Comparison of ENCODE assay signal across 25 cellular contexts in genomic region chr21:44615881-44616590, GRCh38. TPM values are rescaled to one million over a fixed set of nuclear protein-coding genes. Genes with fewer than 3 reads are reported as not detected.
A peak's percentile ranks its signal among the peaks of the same experiment; 100 is the strongest.
DNase-seq lines count a peak whose midpoint lies in the region; FAIRE-seq and TF ChIP-seq lines count a peak whose summit lies in the region.
"Had no signal": no experiment of that assay in that cellular context is flagged by ENCODE, and none has a peak within 500 bp of the region (broad histone marks: within the 10 kb centered on the region; RNA-seq: fewer than 3 reads in every experiment).

No MANE protein-coding gene starts in this region.

- H3K4me3 ChIP-seq in mammary epithelial cell (replicated peaks in 1 of 3; ENCODE audit: insufficient read depth in 1 of 3, low read depth in 2 of 3, low read length in 3 of 3) = no peak overlapping the region
- no peak overlapping the region for H3K4me3 ChIP-seq in breast epithelium
- H3K4me3 ChIP-seq in H1 (ENCODE audit: extremely low read depth in 1 of 4, insufficient read depth in 2 of 4, low read depth in 3 of 4, low read length in 4 of 4) = no peak overlapping the region
- H3K4me3 ChIP-seq in tibial nerve = no peak overlapping the region
- H3K4me3 ChIP-seq: pancreas, testis had no signal

- dilution Hi-C loops in mammary epithelial cell (cut with HindIII; ENCODE audit: low sequenced_read_pairs) = no loop called here

- no peak for TF ChIP-seq POLR2A in breast epithelium (IDR thresholded peaks at IDR 0.05)
- no peak for TF ChIP-seq POLR2A in H1 (IDR thresholded peaks at IDR 0.05; ENCODE audit: control extremely low read depth in 1 of 2, low read depth in 2 of 2, low read length in 2 of 2)
- TF ChIP-seq POLR2A in tibial nerve (IDR thresholded peaks at IDR 0.05) = no peak

- H3K36me3 ChIP-seq in mammary epithelial cell (ENCODE audit: insufficient read depth, low read length) (no peaks in the 10 kb centered on the region), breast epithelium (no peaks in the 10 kb centered on the region), H1 (ENCODE audit: control insufficient read depth in 2 of 4, insufficient read depth in 4 of 4, low read length in 3 of 4) (no peaks in the 10 kb centered on the region), tibial nerve (no peaks in the 10 kb centered on the region)
- H3K36me3 ChIP-seq: pancreas, WERI-Rb-1 had no signal

- peak overlapping the region; percentile 76 for H3K4ac ChIP-seq in H1 (replicated peaks; ENCODE audit: insufficient read length, low read depth, low read length)

- H2AK5ac ChIP-seq in H1 (ENCODE audit: low read depth, low read length) = no peak overlapping the region

- H3K9me3 ChIP-seq in mammary epithelial cell (replicated peaks; ENCODE audit: insufficient read depth, low read length) (peaks cover 11% of the 10 kb centered on the region), breast epithelium (peaks cover 12 to 22% of the 10 kb centered on the region in 2 donors), H1 (ENCODE audit: insufficient read depth in 2 of 2, low read depth in 1 of 2, low read length in 1 of 2) (peaks cover 12 to 13% of the 10 kb centered on the region in 2 experiments), tibial nerve (peaks cover 0 to 26% (median 2%) of the 10 kb centered on the region in 4 donors)
- H3K9me3 ChIP-seq: pancreas, testis had no signal

- no peak overlapping the region for H3K14ac ChIP-seq in H1 (ENCODE audit: insufficient read length)

- H4K8ac ChIP-seq in H1 (ENCODE audit: extremely low read depth, insufficient read depth, low read length) = peak overlapping the region; percentile 48

- WGBS in mammary epithelial cell (ENCODE audit: low coverage, missing lambda C conversion rate) = 62% methylated on average over 14 of the region's 17 CpGs
- 91% methylated on average over 16 of the region's 17 CpGs; no CpG with 5 or more reads in 1 of the 2 experiments for WGBS in H1 (ENCODE audit: extremely low coverage in 1 of 2, insufficient coverage in 1 of 2, insufficient read length in 1 of 2, insufficient replicate concordance in 2 of 2, low coverage in 1 of 2, low lambda C conversion rate in 2 of 2, missing lambda C conversion rate in 1 of 2), 2 experiments
- 67 to 72% methylated on average over 9 to 17 of the region's 17 CpGs for WGBS in tibial nerve, 2 donors

- H4K91ac ChIP-seq in H1 (replicated peaks; ENCODE audit: insufficient read length, low read length) = peak overlapping the region; percentile 69

- DNase-seq in mammary epithelial cell (no peak), breast epithelium (ENCODE audit: low spot score in 2 of 2) (no peak), NCI-H2171 (lab: John Stamatoyannopoulos, UW) (peak; percentile 80), H1 (ENCODE audit: low read depth in 1 of 2, low spot score in 2 of 2) (peak in 1 of 2 experiments; percentile 43), ureter (ENCODE audit: low spot score) (peak; percentile 34), tibial nerve (ENCODE audit: low spot score in 2 of 2) (no peak), AML-193 (lab: John Stamatoyannopoulos, UW) (no peak)
- no peak for DNase-seq in stimulated activated naive CD4-positive, alpha-beta T cell (lab: John Stamatoyannopoulos, UW)
- DNase-seq: activated CD4-positive, alpha-beta memory T cell treated with anti-CD3 and anti-CD28 coated beads, Interleukin-2, amount 10 ng/mL, durations not matched to agents 7 days and 5 days; activated naive CD4-positive, alpha-beta T cell treated with Interleukin-2 at 50 U/mL for 16 hours; activated T-cell treated with anti-CD3 and anti-CD28 coated beads, Interleukin-2, amount 50 U/mL, for 1 hour; endodermal cell; Kasumi-1; mesendoderm; natural killer cell; NCI-H748 treated with DMSO at 0.1 percent for 48 hours; SHP77 treated with DMSO at 0.1 percent for 48 hours; testis; WERI-Rb-1 had no signal

- no peak overlapping the region for H4K5ac ChIP-seq in H1 (ENCODE audit: insufficient read length, low read depth, low read length)

- H4K20me1 ChIP-seq in mammary epithelial cell (ENCODE audit: insufficient read depth, low read length) (no peaks in the 10 kb centered on the region), H1 (replicated peaks in 1 of 2; ENCODE audit: control insufficient read depth in 1 of 2, insufficient read depth in 2 of 2, low read length in 2 of 2) (peaks cover 0 to 1% of the 10 kb centered on the region in 2 experiments)

- H2BK120ac ChIP-seq in H1 (replicated peaks; ENCODE audit: low read depth, low read length) = no peak overlapping the region

- H3K79me2 ChIP-seq in mammary epithelial cell (ENCODE audit: insufficient read depth, low read length) (no peaks in the 10 kb centered on the region), H1 (ENCODE audit: control insufficient read depth in 1 of 2, insufficient read depth in 2 of 2, low read length in 2 of 2) (no peaks in the 10 kb centered on the region)

- TF ChIP-seq CTCF in mammary epithelial cell (conservative IDR thresholded peaks at IDR 0.05 in 1 of 2, IDR thresholded peaks at IDR 0.05 in 1 of 2; ENCODE audit: extremely low read depth in 1 of 2, insufficient read depth in 1 of 2, low read depth in 1 of 2, low read length in 2 of 2) (no peak), breast epithelium (IDR thresholded peaks at IDR 0.05) (no peak), H1 (IDR thresholded peaks at IDR 0.05; ENCODE audit: control extremely low read depth in 1 of 3, insufficient read depth in 1 of 3, low read depth in 1 of 3, low read length in 3 of 3) (no peak), tibial nerve (IDR thresholded peaks at IDR 0.05) (no peak)

- peak overlapping the region; percentile 32; the same call in 1 of the 2 replicates for H3K18ac ChIP-seq in H1 (ENCODE audit: extremely low read depth, low read length)

- no peaks in the 10 kb centered on the region; the same call in 1 of the 2 replicates for H3K79me1 ChIP-seq in H1 (ENCODE audit: low read depth, low read length)

- H2BK20ac ChIP-seq in H1 (ENCODE audit: low read length) = peak overlapping the region; percentile 66; the same call in 1 of the 2 replicates

- no peak for FAIRE-seq in H1 (lab: Jason Lieb, UNC)
- FAIRE-seq: GM12892, H54, pancreas had no signal

- H3K4me2 ChIP-seq in mammary epithelial cell (ENCODE audit: insufficient read depth, low read depth, low read length) = peak overlapping the region; percentile 45
- H3K4me2 ChIP-seq in H1 (ENCODE audit: insufficient read depth in 1 of 2, low read depth in 2 of 2, low read length in 2 of 2) = no peak overlapping the region

- peak overlapping the region; percentile 88; the same call in 1 of the 2 replicates for H2BK15ac ChIP-seq in H1 (ENCODE audit: low read length)

- H2AFZ ChIP-seq in mammary epithelial cell (ENCODE audit: low read depth, low read length) (peak overlapping the region; percentile 1), H1 (ENCODE audit: low read length) (no peak overlapping the region)

- H3K23me2 ChIP-seq in H1 (ENCODE audit: low read depth, low read length) = no peaks in the 10 kb centered on the region

- intact Hi-C loops in mammary epithelial cell (cut with micrococcal nuclease) (no loop called here), breast epithelium (cut with DNase I; ENCODE audit: low total_unique reads) (no loop called here)

- no peak for TF ChIP-seq RAD21 in H1 (IDR thresholded peaks at IDR 0.05 in 1 of 2, conservative IDR thresholded peaks at IDR 0.05 in 1 of 2; ENCODE audit: low read depth in 2 of 2, low read length in 2 of 2)

- H3K9ac ChIP-seq in mammary epithelial cell (ENCODE audit: insufficient read depth, low read length) = no peak overlapping the region
- H3K9ac ChIP-seq in H1 (replicated peaks in 1 of 4; ENCODE audit: extremely low read depth in 1 of 4, low read depth in 3 of 4, low read length in 3 of 4) = no peak overlapping the region

- H3K27me3 ChIP-seq in mammary epithelial cell (ENCODE audit: insufficient read depth, low read length) (no peaks in the 10 kb centered on the region), breast epithelium (peaks cover 0 to 36% of the 10 kb centered on the region in 2 donors), H1 (replicated peaks in 1 of 4; ENCODE audit: control insufficient read depth in 3 of 4, extremely low read depth in 1 of 4, insufficient read depth in 3 of 4, low read length in 3 of 4) (no peaks in the 10 kb centered on the region), tibial nerve (no peaks in the 10 kb centered on the region)
- H3K27me3 ChIP-seq: pancreas, testis had no signal

- CTCF ChIA-PET in mammary epithelial cell (lab: Charles Lee; ENCODE audit: low non-redundant PET) = no interaction called here
- CTCF ChIA-PET in H1 (lab: Charles Lee; ENCODE audit: partially characterized antibody) = interaction anchor here (0.9 to 4.0 kb wide), 7 partner anchors 10 to 183 kb away, joined by 3 to 16 read pairs (median 4); partner anchors contain the start of genes KRTAP10-5 and KRTAP10-9

- H3K27ac ChIP-seq in mammary epithelial cell (ENCODE audit: insufficient read depth, low read depth, low read length) (no peak overlapping the region), breast epithelium (no peak overlapping the region), H1 (ENCODE audit: low read depth, low read length) (no peak overlapping the region), tibial nerve (no peak overlapping the region)
- H3K27ac ChIP-seq: pancreas, testis, WERI-Rb-1 had no signal

- H2BK12ac ChIP-seq in H1 (ENCODE audit: low read depth, low read length) = peak overlapping the region; percentile 84; the same call in 1 of the 2 replicates

- in situ Hi-C loops in mammary epithelial cell (cut with MboI; ENCODE audit: low sequenced_read_pairs in 2 of 2) = no loop called here

- peaks cover 15% of the 10 kb centered on the region for H3K4me1 ChIP-seq in mammary epithelial cell (ENCODE audit: insufficient read depth, low read length)
- H3K4me1 ChIP-seq in breast epithelium = no peaks in the 10 kb centered on the region
- peaks cover 0 to 6% (median 2%) of the 10 kb centered on the region in 4 experiments; a peak in 4 of 7 replicates for H3K4me1 ChIP-seq in H1 (replicated peaks in 1 of 4; ENCODE audit: control insufficient read depth in 3 of 4, insufficient read depth in 4 of 4, low read length in 3 of 4)
- no peaks in the 10 kb centered on the region for H3K4me1 ChIP-seq in tibial nerve
- H3K4me1 ChIP-seq: pancreas, testis had no signal

- no TSS peak for BruUV-seq in mammary epithelial cell (replicated peaks; lab: Mats Ljungman, UMichigan)

- H3K23ac ChIP-seq in H1 (ENCODE audit: insufficient read length) = no peak overlapping the region

- no peak overlapping the region for H3K56ac ChIP-seq in H1 (replicated peaks; ENCODE audit: insufficient read length, low read depth, low read length)

- POLR2A ChIA-PET in H1 (lab: Charles Lee; ENCODE audit: partially characterized antibody) = interaction anchor here (0.7 to 1.7 kb wide), 3 partner anchors 88 to 96 kb away, joined by 3 read pairs; no protein-coding TSS in a partner anchor

- TF ChIP-seq EP300 in H1 (IDR thresholded peaks at IDR 0.05; ENCODE audit: borderline replicate concordance in 1 of 2, low read depth in 2 of 2, low read length in 2 of 2) (no peak), tibial nerve (IDR thresholded peaks at IDR 0.05) (no peak)

- peak overlapping the region; percentile 60; the same call in 1 of the 2 replicates for H2BK5ac ChIP-seq in H1 (ENCODE audit: low read depth, low read length)

RNA-seq across cellular contexts. Expression of gene KRTAP10-8, which starts 4.2 kb away (rescaled TPM):
- total RNA-seq in mammary epithelial cell (not detected), breast epithelium (not detected), ureter (not detected), tibial nerve (not detected)
- polyA plus RNA-seq in mammary epithelial cell (not detected), H1 (2011; rRNA removed) (not detected in 2 replicates)
- polyA minus RNA-seq in mammary epithelial cell = not detected
- not detected in 2 replicates for total RNA-seq in H1 (2021; fragmentation: NEBNext Ultra II Directional; extraction: Animal tissue kit (Norgen Biotek cat#: 25700))
- not detected for polyA plus RNA-seq in H1 (2011; cell fraction: cytosol; rRNA removed)
- not detected for polyA plus RNA-seq in H1 (2011; cell fraction: nucleus; rRNA removed)
- polyA plus RNA-seq in H1 (2012, experiment 1 of 2) = not detected in 4 replicates
- not detected for polyA plus RNA-seq in H1 (2012, experiment 2 of 2)
- polyA plus RNA-seq in H1 (2013, experiment 1 of 2) = not detected
- polyA plus RNA-seq in H1 (2013, experiment 2 of 2) = not detected
- not detected in 2 replicates for polyA minus RNA-seq in H1 (2011; rRNA and poly(A)+ RNA removed)
- not detected for polyA minus RNA-seq in H1 (2011; cell fraction: cytosol; rRNA and poly(A)+ RNA removed)
- not detected for polyA minus RNA-seq in H1 (2011; cell fraction: nucleus; rRNA and poly(A)+ RNA removed)
- total RNA-seq: activated CD4-positive, alpha-beta memory T cell treated with anti-CD3 and anti-CD28 coated beads, Interleukin-2, amount 10 ng/mL, durations not matched to agents 7 days and 5 days; endodermal cell; glomerular endothelial cell; natural killer cell; OCI-LY7; pancreas; sciatic nerve; testis had no signal
- polyA plus RNA-seq: pancreas had no signal

RNA-seq across cellular contexts. Expression of gene KRTAP10-9, which starts 10.9 kb away (rescaled TPM):
- total RNA-seq in mammary epithelial cell (not detected), breast epithelium (not detected), ureter (not detected), tibial nerve (not detected)
- polyA plus RNA-seq in mammary epithelial cell (not detected), H1 (2011; rRNA removed) (not detected in 2 replicates)
- not detected for polyA minus RNA-seq in mammary epithelial cell
- total RNA-seq in H1 (2021; fragmentation: NEBNext Ultra II Directional; extraction: Animal tissue kit (Norgen Biotek cat#: 25700)) = not detected in 2 replicates
- not detected for polyA plus RNA-seq in H1 (2011; cell fraction: cytosol; rRNA removed)
- polyA plus RNA-seq in H1 (2011; cell fraction: nucleus; rRNA removed) = not detected
- polyA plus RNA-seq in H1 (2012, experiment 1 of 2) = not detected in 4 replicates
- polyA plus RNA-seq in H1 (2012, experiment 2 of 2) = not detected
- not detected for polyA plus RNA-seq in H1 (2013, experiment 1 of 2)
- polyA plus RNA-seq in H1 (2013, experiment 2 of 2) = not detected
- polyA minus RNA-seq in H1 (2011; rRNA and poly(A)+ RNA removed) = not detected in 2 replicates
- polyA minus RNA-seq in H1 (2011; cell fraction: cytosol; rRNA and poly(A)+ RNA removed) = not detected
- polyA minus RNA-seq in H1 (2011; cell fraction: nucleus; rRNA and poly(A)+ RNA removed) = not detected
- total RNA-seq: activated CD4-positive, alpha-beta memory T cell treated with anti-CD3 and anti-CD28 coated beads, Interleukin-2, amount 10 ng/mL, durations not matched to agents 7 days and 5 days; endodermal cell; glomerular endothelial cell; natural killer cell; OCI-LY7; pancreas; sciatic nerve; testis had no signal
- polyA plus RNA-seq: pancreas had no signal

RNA-seq across cellular contexts. Expression of gene KRTAP10-7, which starts 15.6 kb away (rescaled TPM):
- total RNA-seq in mammary epithelial cell (not detected), breast epithelium (not detected), ureter (not detected), tibial nerve (not detected)
- polyA plus RNA-seq in mammary epithelial cell (not detected), H1 (2011; rRNA removed) (not detected in 2 replicates)
- polyA minus RNA-seq in mammary epithelial cell = not detected
- not detected in 2 replicates for total RNA-seq in H1 (2021; fragmentation: NEBNext Ultra II Directional; extraction: Animal tissue kit (Norgen Biotek cat#: 25700))
- polyA plus RNA-seq in H1 (2011; cell fraction: cytosol; rRNA removed) = not detected
- polyA plus RNA-seq in H1 (2011; cell fraction: nucleus; rRNA removed) = 0.13 TPM
- not detected in 4 replicates for polyA plus RNA-seq in H1 (2012, experiment 1 of 2)
- polyA plus RNA-seq in H1 (2012, experiment 2 of 2) = not detected
- not detected for polyA plus RNA-seq in H1 (2013, experiment 1 of 2)
- polyA plus RNA-seq in H1 (2013, experiment 2 of 2) = not detected
- polyA minus RNA-seq in H1 (2011; rRNA and poly(A)+ RNA removed) = 0.10 TPM in 1 of 2 replicates, not detected in the other
- not detected for polyA minus RNA-seq in H1 (2011; cell fraction: cytosol; rRNA and poly(A)+ RNA removed)
- polyA minus RNA-seq in H1 (2011; cell fraction: nucleus; rRNA and poly(A)+ RNA removed) = not detected
- total RNA-seq: activated CD4-positive, alpha-beta memory T cell treated with anti-CD3 and anti-CD28 coated beads, Interleukin-2, amount 10 ng/mL, durations not matched to agents 7 days and 5 days; endodermal cell; glomerular endothelial cell; natural killer cell; OCI-LY7; pancreas; sciatic nerve had no signal
- polyA plus RNA-seq: pancreas had no signal

RNA-seq across cellular contexts. Expression of gene KRTAP10-10, which starts 21.1 kb away (rescaled TPM):
- total RNA-seq in mammary epithelial cell (not detected), breast epithelium (not detected), ureter (not detected), tibial nerve (not detected)
- polyA plus RNA-seq in mammary epithelial cell (not detected), H1 (2011; rRNA removed) (not detected in 2 replicates)
- not detected for polyA minus RNA-seq in mammary epithelial cell
- not detected in 2 replicates for total RNA-seq in H1 (2021; fragmentation: NEBNext Ultra II Directional; extraction: Animal tissue kit (Norgen Biotek cat#: 25700))
- not detected for polyA plus RNA-seq in H1 (2011; cell fraction: cytosol; rRNA removed)
- not detected for polyA plus RNA-seq in H1 (2011; cell fraction: nucleus; rRNA removed)
- polyA plus RNA-seq in H1 (2012, experiment 1 of 2) = 0.20 TPM in 1 of 4 replicates, not detected in the others
- not detected for polyA plus RNA-seq in H1 (2012, experiment 2 of 2)
- not detected for polyA plus RNA-seq in H1 (2013, experiment 1 of 2)
- not detected for polyA plus RNA-seq in H1 (2013, experiment 2 of 2)
- polyA minus RNA-seq in H1 (2011; rRNA and poly(A)+ RNA removed) = not detected in 2 replicates
- not detected for polyA minus RNA-seq in H1 (2011; cell fraction: cytosol; rRNA and poly(A)+ RNA removed)
- polyA minus RNA-seq in H1 (2011; cell fraction: nucleus; rRNA and poly(A)+ RNA removed) = not detected
- total RNA-seq: activated CD4-positive, alpha-beta memory T cell treated with anti-CD3 and anti-CD28 coated beads, Interleukin-2, amount 10 ng/mL, durations not matched to agents 7 days and 5 days; endodermal cell; glomerular endothelial cell; natural killer cell; OCI-LY7; pancreas; sciatic nerve; testis had no signal
- polyA plus RNA-seq: pancreas had no signal

RNA-seq across cellular contexts. Expression of gene KRTAP10-6, which starts 23.7 kb away (rescaled TPM):
- total RNA-seq in mammary epithelial cell (not detected), breast epithelium (not detected), ureter (not detected), tibial nerve (not detected)
- polyA plus RNA-seq in mammary epithelial cell (not detected), H1 (2011; rRNA removed) (0.12 and 0.33 TPM in 2 replicates)
- not detected for polyA minus RNA-seq in mammary epithelial cell
- not detected in 2 replicates for total RNA-seq in H1 (2021; fragmentation: NEBNext Ultra II Directional; extraction: Animal tissue kit (Norgen Biotek cat#: 25700))
- not detected for polyA plus RNA-seq in H1 (2011; cell fraction: cytosol; rRNA removed)
- 0.26 TPM for polyA plus RNA-seq in H1 (2011; cell fraction: nucleus; rRNA removed)
- 0.15 TPM in 1 of 4 replicates, not detected in the others for polyA plus RNA-seq in H1 (2012, experiment 1 of 2)
- not detected for polyA plus RNA-seq in H1 (2012, experiment 2 of 2)
- polyA plus RNA-seq in H1 (2013, experiment 1 of 2) = not detected
- 0.06 TPM for polyA plus RNA-seq in H1 (2013, experiment 2 of 2)
- polyA minus RNA-seq in H1 (2011; rRNA and poly(A)+ RNA removed) = 0.47 and 0.78 TPM in 2 replicates
- not detected for polyA minus RNA-seq in H1 (2011; cell fraction: cytosol; rRNA and poly(A)+ RNA removed)
- 1.2 TPM for polyA minus RNA-seq in H1 (2011; cell fraction: nucleus; rRNA and poly(A)+ RNA removed)
- total RNA-seq: activated CD4-positive, alpha-beta memory T cell treated with anti-CD3 and anti-CD28 coated beads, Interleukin-2, amount 10 ng/mL, durations not matched to agents 7 days and 5 days; endodermal cell; glomerular endothelial cell; natural killer cell; OCI-LY7; pancreas; sciatic nerve; testis had no signal
- polyA plus RNA-seq: pancreas had no signal

Comparison
In these comparisons a context has a peak if more than half of its experiments do, and no peak if none do; other contexts are left out.
1. DNase-seq: peak in NCI-H2171 (single experiment) and ureter (single experiment); none in mammary epithelial cell (single experiment), breast epithelium (0 of 2), stimulated activated naive CD4-positive, alpha-beta T cell (0 of 6), tibial nerve (0 of 2) and AML-193 (0 of 2).